Comparison of ENCODE assay signal across 26 cellular contexts in genomic region chr18:35646449-35646848, GRCh38.
"Had no signal": no experiment of that assay in that cellular context is flagged by ENCODE, and none has a peak within 500 bp of the region (broad histone marks: within the 10 kb centered on the region; RNA-seq: fewer than 3 reads in every experiment).

No MANE protein-coding gene starts in this region.

- H3K9me3 Mint-ChIP-seq: activated T-cell treated with anti-CD3 and anti-CD28 coated beads, Interleukin-2, amount 50 U/mL, for 4 hours; activated T-helper 2 cell treated with anti-CD3 and anti-CD28 coated beads, Interferon-gamma antibody, Interleukin-2, Interleukin-4, amounts not matched to agents 10 μg/mL and 5 μg/mL and 100 μg/mL, durations not matched to agents 14 hours and 24 hours and 36 hours; natural killer cell treated with Interleukin-12 subunit alpha and Interleukin-12 subunit beta and Interleukin-15 and Interleukin-18, amount 100 ng/mL, for 72 hours; T-helper 2 cell treated with Interferon-gamma antibody and Interleukin-4, amounts not matched to agents 5 μg/mL and 100 μg/mL, for 36 hours had no signal

- H3K4me1 ChIP-seq: body of pancreas, colonic mucosa, right atrium auricular region, stomach, thyroid gland, upper lobe of right lung had no signal

- H3K4me3 ChIP-seq: body of pancreas, colonic mucosa, gastrocnemius medialis, mucosa of descending colon, right atrium auricular region, stomach, thyroid gland, upper lobe of right lung had no signal

- H3K36me3 Mint-ChIP-seq: natural killer cell treated with Interleukin-12 subunit alpha and Interleukin-12 subunit beta and Interleukin-15 and Interleukin-18, amount 100 ng/mL, for 72 hours had no signal

- H3K27me3 ChIP-seq: body of pancreas, colonic mucosa, gastrocnemius medialis, right atrium auricular region, stomach, thyroid gland, upper lobe of right lung had no signal

- H3K4me3 Mint-ChIP-seq: activated naive CD4-positive, alpha-beta T cell treated with anti-CD3 and anti-CD28 coated beads, Interleukin-2, amount 50 U/mL, for 24 hours; activated T-cell treated with anti-CD3 and anti-CD28 coated beads, Interleukin-2, amount 50 U/mL, for 4 hours; natural killer cell treated with Interleukin-12 subunit alpha and Interleukin-12 subunit beta and Interleukin-15 and Interleukin-18, amount 100 ng/mL, for 72 hours; T-helper 2 cell treated with Interferon-gamma antibody and Interleukin-4, amounts not matched to agents 5 μg/mL and 100 μg/mL, for 36 hours had no signal

- H3K27me3 Mint-ChIP-seq: activated naive CD4-positive, alpha-beta T cell treated with anti-CD3 and anti-CD28 coated beads, Interleukin-2, amount 50 U/mL, for 24 hours; natural killer cell treated with Interleukin-12 subunit alpha and Interleukin-12 subunit beta and Interleukin-15 and Interleukin-18, amount 100 ng/mL, for 72 hours had no signal

- DNase-seq: activated CD4-positive, alpha-beta T cell treated with anti-CD3 and anti-CD28 coated beads for 4 hours; activated CD4-positive, alpha-beta T cell treated with anti-CD3 and anti-CD28 coated beads, Interleukin-2, amount 50 U/mL, for 48 hours; activated CD4-positive, CD25-positive, alpha-beta regulatory T cell; activated CD8-positive, alpha-beta memory T cell treated with anti-CD3 and anti-CD28 coated beads, Interleukin-2, amount 50 U/mL, for 48 hours; activated T-cell treated with anti-CD3 and anti-CD28 coated beads, Interleukin-2, amount 50 U/mL, for 4 hours; anterior cingulate cortex; body of pancreas; colonic mucosa; effector CD8-positive, alpha-beta T cell; gastrocnemius medialis; glutamatergic neuron; islet precursor cell; left cardiac atrium; left ventricle myocardium superior; mucosa of descending colon; stimulated activated CD4-positive, alpha-beta T cell treated with anti-CD3 and anti-CD28 coated beads, Interleukin-15, amount 100 ng/mL, for 24 hours; stimulated activated CD4-positive, alpha-beta T cell treated with anti-CD3 and anti-CD28 coated beads, Interleukin-2, amount 100 ng/mL, for 24 hours; stomach; T-helper 1 cell; thyroid gland; upper lobe of right lung had no signal

- H3K27ac ChIP-seq: body of pancreas, colonic mucosa, gastrocnemius medialis, right atrium auricular region, stomach, thyroid gland, upper lobe of right lung had no signal

- H3K27ac Mint-ChIP-seq: activated naive CD4-positive, alpha-beta T cell treated with anti-CD3 and anti-CD28 coated beads, Interleukin-2, amount 50 U/mL, for 24 hours; activated T-helper 2 cell treated with anti-CD3 and anti-CD28 coated beads, Interferon-gamma antibody, Interleukin-2, Interleukin-4, amounts not matched to agents 10 μg/mL and 5 μg/mL and 100 μg/mL, durations not matched to agents 14 hours and 24 hours and 36 hours; natural killer cell treated with Interleukin-12 subunit alpha and Interleukin-12 subunit beta and Interleukin-15 and Interleukin-18, amount 100 ng/mL, for 72 hours; T-helper 2 cell treated with Interferon-gamma antibody and Interleukin-4, amounts not matched to agents 5 μg/mL and 100 μg/mL, for 36 hours had no signal

- ATAC-seq: activated T-cell treated with anti-CD3 and anti-CD28 coated beads, Interleukin-2, amount 50 U/mL, for 4 hours; body of pancreas; gastrocnemius medialis; left cardiac atrium; left ventricle myocardium superior; mucosa of descending colon; upper lobe of right lung had no signal
